In genomic region chr15:91283155-91283554, GRCh38 we compare ENCODE assay signal across 7 cellular contexts.
"Had no signal": no experiment of that assay in that cellular context is flagged by ENCODE, and none has a peak within 500 bp of the region (broad histone marks: within the 10 kb centered on the region; RNA-seq: fewer than 3 reads in every experiment).

No MANE protein-coding gene starts in this region.

- H3K27ac ChIP-seq: GM23248 had no signal

- DNase-seq: GM23248, GOT3, H7, HFFc6, IMR-90 had no signal

- ATAC-seq: HCT116 had no signal

- H3K4me3 ChIP-seq: GM23248, HAP-1 had no signal
